21 cellular contexts compared by ENCODE assay signal in the genomic region with DNA sequence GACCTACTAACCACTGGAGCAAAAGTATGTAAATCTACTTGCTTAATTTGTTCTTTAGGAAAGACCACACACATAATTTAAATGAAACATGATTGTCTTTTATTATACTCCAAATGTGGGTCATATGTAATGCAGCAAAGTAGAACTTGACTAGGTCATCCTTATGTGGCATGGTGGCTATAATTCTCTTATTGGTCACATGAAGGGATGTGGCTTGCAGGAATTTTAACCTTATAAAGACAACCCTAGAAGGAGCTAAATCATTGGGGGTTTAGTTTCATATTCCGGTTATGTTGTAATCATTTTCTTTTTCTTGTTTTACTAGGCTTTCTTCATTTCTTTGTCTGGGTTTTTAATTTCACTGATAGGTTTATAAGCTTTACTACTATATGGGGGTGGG.
DNase-seq lines count a peak whose midpoint lies in the region; TF ChIP-seq lines count a peak whose summit lies in the region.
"Had no signal": no experiment of that assay in that cellular context is flagged by ENCODE, and none has a peak within 500 bp of the region (broad histone marks: within the 10 kb centered on the region; RNA-seq: fewer than 3 reads in every experiment).

No MANE protein-coding gene starts in this region.

- no peak for DNase-seq in activated naive CD4-positive, alpha-beta T cell treated with Interleukin-2 at 50 U/mL for 16 hours
- DNase-seq in MV-4-11 (lab: John Stamatoyannopoulos, UW) (peak; percentile 38), fibroblast of villous mesenchyme (ENCODE audit: low read depth) (peak; percentile 21), DMS153 treated with DMSO at 0.1 percent for 48 hours (lab: John Stamatoyannopoulos, UW; ENCODE audit: unreplicated experiment) (no peak), epidermal melanocyte (ENCODE audit: insufficient read length, low spot score) (no peak), DMS 273 (lab: John Stamatoyannopoulos, UW; ENCODE audit: unreplicated experiment) (no peak), GOT3 (lab: John Stamatoyannopoulos, UW) (no peak)
- DNase-seq: ACHN; activated naive CD4-positive, alpha-beta T cell; aorta; kidney glomerular epithelial cell; NCI-H1417 treated with DMSO at 0.1 percent for 48 hours; NCI-H2107; NCI-H446; upper lobe of right lung had no signal

- no peaks in the 10 kb centered on the region for H3K27me3 Mint-ChIP-seq in activated naive CD4-positive, alpha-beta T cell treated with anti-CD3 and anti-CD28 coated beads, Interleukin-2, amount 50 U/mL, for 24 hours

- no peaks in the 10 kb centered on the region for H3K9me3 Mint-ChIP-seq in activated naive CD4-positive, alpha-beta T cell treated with anti-CD3 and anti-CD28 coated beads, Interleukin-2, amount 50 U/mL, for 24 hours
- H3K9me3 Mint-ChIP-seq: T-helper 2 cell treated with Interferon-gamma antibody and Interleukin-4, amounts not matched to agents 5 μg/mL and 100 μg/mL, for 36 hours had no signal

- peaks cover 38% of the 10 kb centered on the region for H3K4me1 Mint-ChIP-seq in activated naive CD4-positive, alpha-beta T cell treated with anti-CD3 and anti-CD28 coated beads, Interleukin-2, amount 50 U/mL, for 24 hours

- peak overlapping the region; percentile 42 for H3K27ac Mint-ChIP-seq in activated naive CD4-positive, alpha-beta T cell treated with anti-CD3 and anti-CD28 coated beads, Interleukin-2, amount 50 U/mL, for 24 hours
- H3K27ac Mint-ChIP-seq: T-helper 2 cell treated with Interferon-gamma antibody and Interleukin-4, amounts not matched to agents 5 μg/mL and 100 μg/mL, for 36 hours had no signal

- no peak for TF ChIP-seq CTCF in fibroblast of villous mesenchyme (IDR thresholded peaks at IDR 0.05; ENCODE audit: insufficient read depth, low read depth, low read length)

- no peak overlapping the region for H3K4me3 Mint-ChIP-seq in activated naive CD4-positive, alpha-beta T cell treated with anti-CD3 and anti-CD28 coated beads, Interleukin-2, amount 50 U/mL, for 24 hours
- H3K4me3 Mint-ChIP-seq: T-helper 2 cell treated with Interferon-gamma antibody and Interleukin-4, amounts not matched to agents 5 μg/mL and 100 μg/mL, for 36 hours had no signal

- H3K4me3 ChIP-seq in fibroblast of villous mesenchyme (ENCODE audit: low read depth, low read length): no peak overlapping the region
- H3K4me3 ChIP-seq: BLaER1, cardiac muscle cell, lung, prostate gland, upper lobe of right lung had no signal

- H3K36me3 Mint-ChIP-seq in activated naive CD4-positive, alpha-beta T cell treated with anti-CD3 and anti-CD28 coated beads, Interleukin-2, amount 50 U/mL, for 24 hours: peaks cover 14% of the 10 kb centered on the region

Comparison
In these comparisons a context has a peak if more than half of its experiments do, and no peak if none do; other contexts are left out.
1. DNase-seq: peak in MV-4-11 (single experiment) and fibroblast of villous mesenchyme (single experiment); none in activated naive CD4-positive, alpha-beta T cell treated with Interleukin-2 at 50 U/mL for 16 hours (single experiment), DMS153 treated with DMSO at 0.1 percent for 48 hours (single experiment), epidermal melanocyte (single experiment), DMS 273 (single experiment) and GOT3 (single experiment).